In genomic region chr20:62816879-62817873, GRCh38 we compare ENCODE assay signal across 8 cellular contexts. TPM values are rescaled to one million over a fixed set of nuclear protein-coding genes. Genes with fewer than 3 reads are reported as not detected.
DNase-seq lines count a peak whose midpoint lies in the region; ATAC-seq and TF ChIP-seq lines count a peak whose summit lies in the region.

Gene COL9A3 (plus strand): TSS chr20:62817050. CDS start chr20:62817065, 15 bp downstream.

- peak within 1 kb of the TSS; percentile 13 for H3K4me3 Mint-ChIP-seq in natural killer cell
- no peak within 1 kb of the TSS for H3K4me3 Mint-ChIP-seq in natural killer cell treated with Interleukin-12 subunit alpha and Interleukin-12 subunit beta and Interleukin-15 and Interleukin-18, amount 100 ng/mL, for 72 hours

- H3K36me3 ChIP-seq in uterus, result no peaks in the 10 kb centered on the region

- H3K9me3 ChIP-seq in uterus, result no peaks in the 10 kb centered on the region

- H3K27me3 ChIP-seq in uterus, result peaks cover 11 to 22% of the 10 kb centered on the region in 2 donors

- peaks cover 0 to 38% of the 10 kb centered on the region in 2 donors for H3K4me1 ChIP-seq in uterus

- peak in 2 of 3 donors; percentile 39 to 42 for ATAC-seq in natural killer cell
- no peak for ATAC-seq in natural killer cell treated with Interleukin-12 subunit alpha and Interleukin-12 subunit beta and Interleukin-15 and Interleukin-18, amount 100 ng/mL, for 72 hours
- ATAC-seq in HG02678 (IDR thresholded peaks at IDR 0.05; ENCODE audit: unreplicated experiment), result no peak
- no peak for ATAC-seq in GM21825 (IDR thresholded peaks at IDR 0.05; ENCODE audit: unreplicated experiment)

- no peak for TF ChIP-seq POLR2A in uterus (IDR thresholded peaks at IDR 0.05)

- no peaks in the 10 kb centered on the region for H3K4me1 Mint-ChIP-seq in natural killer cell
- H3K4me1 Mint-ChIP-seq in natural killer cell treated with Interleukin-12 subunit alpha and Interleukin-12 subunit beta and Interleukin-15 and Interleukin-18, amount 100 ng/mL, for 72 hours (ENCODE audit: low read depth in 2 of 2), result peaks cover 0 to 4% of the 10 kb centered on the region in 2 donors

- no peaks in the 10 kb centered on the region for H3K9me3 Mint-ChIP-seq in natural killer cell
- no peaks in the 10 kb centered on the region for H3K9me3 Mint-ChIP-seq in natural killer cell treated with Interleukin-12 subunit alpha and Interleukin-12 subunit beta and Interleukin-15 and Interleukin-18, amount 100 ng/mL, for 72 hours

- peaks cover 0 to 11% of the 10 kb centered on the region in 2 donors for H3K27me3 Mint-ChIP-seq in natural killer cell (ENCODE audit: low read depth in 2 of 2)
- H3K27me3 Mint-ChIP-seq in natural killer cell treated with Interleukin-12 subunit alpha and Interleukin-12 subunit beta and Interleukin-15 and Interleukin-18, amount 100 ng/mL, for 72 hours, result peaks cover 0 to 2% of the 10 kb centered on the region in 2 donors

- H3K36me3 Mint-ChIP-seq in natural killer cell, result no peaks in the 10 kb centered on the region
- no peaks in the 10 kb centered on the region for H3K36me3 Mint-ChIP-seq in natural killer cell treated with Interleukin-12 subunit alpha and Interleukin-12 subunit beta and Interleukin-15 and Interleukin-18, amount 100 ng/mL, for 72 hours

- DNase-seq in natural killer cell (no peak), caudate nucleus (lab: John Stamatoyannopoulos, UW) (peak in 51 of 61 donors; percentile 7 to 88 (median 50)), medulla oblongata (ENCODE audit: extremely low spot score) (peak; percentile 77), uterus (no peak), A172 (ENCODE audit: low spot score) (no peak)
- no peak for DNase-seq in natural killer cell treated with Interleukin-12 subunit alpha and Interleukin-12 subunit beta and Interleukin-15 and Interleukin-18, amount 100 ng/mL, for 72 hours (ENCODE audit: low spot score)

- H3K4me3 ChIP-seq in uterus, result peak within 1 kb of the TSS; percentile 8 to 17

- intact Hi-C loops in natural killer cell (cut with micrococcal nuclease) (no loop called here), uterus (cut with DNase I; ENCODE audit: low total_unique reads) (no loop called here)

- peak within 1 kb of the TSS; percentile 81 for H3K27ac ChIP-seq in caudate nucleus (ENCODE audit: low read depth, low read length)
- no peak within 1 kb of the TSS for H3K27ac ChIP-seq in uterus

- H3K27ac Mint-ChIP-seq in natural killer cell, result no peak within 1 kb of the TSS
- H3K27ac Mint-ChIP-seq in natural killer cell treated with Interleukin-12 subunit alpha and Interleukin-12 subunit beta and Interleukin-15 and Interleukin-18, amount 100 ng/mL, for 72 hours, result no peak within 1 kb of the TSS

- no peak for TF ChIP-seq CTCF in natural killer cell (IDR thresholded peaks at IDR 0.05)
- no peak for TF ChIP-seq CTCF in uterus (IDR thresholded peaks at IDR 0.05)

RNA-seq across cellular contexts. Expression of gene COL9A3, which starts in this region (rescaled TPM):
- total RNA-seq in natural killer cell, result 1 to 10 TPM in 1 of 3 donors, not detected in 2; 1.9 TPM
- total RNA-seq in natural killer cell treated with Interleukin-12 subunit alpha and Interleukin-12 subunit beta and Interleukin-15 and Interleukin-18, amount 100 ng/mL, for 72 hours, result not detected
- 10 to 100 TPM in 2 of 4 donors, 1 to 10 TPM in 1, under 1 TPM in 1; 0.59 to 75.4 (median 16.3) TPM for total RNA-seq in uterus
- total RNA-seq in A172 (2014; rRNA removed; shearing (Covaris generic)), result 1.9 and 2.8 TPM in 2 replicates

Comparison
In these comparisons a context has a peak if more than half of its experiments do, and no peak if none do; other contexts are left out.
1. ATAC-seq: peak in natural killer cell (2 of 3); none in natural killer cell treated with Interleukin-12 subunit alpha and Interleukin-12 subunit beta and Interleukin-15 and Interleukin-18, amount 100 ng/mL, for 72 hours (0 of 2), HG02678 (single experiment) and GM21825 (single experiment).
2. DNase-seq: peak in caudate nucleus (51 of 61) and medulla oblongata (single experiment); none in natural killer cell (single experiment), natural killer cell treated with Interleukin-12 subunit alpha and Interleukin-12 subunit beta and Interleukin-15 and Interleukin-18, amount 100 ng/mL, for 72 hours (single experiment), uterus (0 of 2) and A172 (single experiment).